21 cellular contexts compared by ENCODE assay signal in genomic region chr9:137161558-137162483, GRCh38. TPM values are rescaled to one million over a fixed set of nuclear protein-coding genes. Genes with fewer than 3 reads are reported as not detected.
A peak's percentile ranks its signal among the peaks of the same experiment; 100 is the strongest.
DNase-seq lines count a peak whose midpoint lies in the region; ATAC-seq and TF ChIP-seq lines count a peak whose summit lies in the region.
"Had no signal": no experiment of that assay in that cellular context is flagged by ENCODE, and none has a peak within 500 bp of the region (broad histone marks: within the 10 kb centered on the region; RNA-seq: fewer than 3 reads in every experiment).

No MANE protein-coding gene starts in this region.

- H3K4me1 Mint-ChIP-seq in H9, result peaks cover 0 to 11% of the 10 kb centered on the region in 2 experiments; a peak in 2 of 4 replicates

- H3T11ph ChIP-seq in H9 (ENCODE audit: low read length), result no peak overlapping the region

- H4K20me1 ChIP-seq in H9 (ENCODE audit: control insufficient read depth, insufficient read depth, insufficient read length), result peaks cover 2% of the 10 kb centered on the region

- H2BK5ac ChIP-seq in H9 (ENCODE audit: insufficient read length, low read length), result no peak overlapping the region

- H3K9me3 ChIP-seq in H9 (ENCODE audit: control insufficient read depth, low read depth, low read length), result no peaks in the 10 kb centered on the region

- H3K4ac ChIP-seq in H9 (ENCODE audit: low read depth, low read length), result no peak overlapping the region

- H3K14ac ChIP-seq in H9 (ENCODE audit: insufficient read depth, low read length), result no peak overlapping the region

- H2BK15ac ChIP-seq in H9 (ENCODE audit: low read depth, low read length), result no peak overlapping the region

- H3K27me3 Mint-ChIP-seq in H9 (ENCODE audit: low read depth), result peaks cover 95% of the 10 kb centered on the region

- H3K4me2 ChIP-seq in H9 (ENCODE audit: insufficient read depth, insufficient read length, low read length), result peak overlapping the region; percentile 70

- H3K56ac ChIP-seq in H9 (ENCODE audit: insufficient read length, low read depth, low read length), result no peak overlapping the region

- no peak overlapping the region for H3K27ac Mint-ChIP-seq in H9
- H3K27ac Mint-ChIP-seq: activated CD4-positive, alpha-beta T cell treated with anti-CD3 and anti-CD28 coated beads for 36 hours; activated naive CD8-positive, alpha-beta T cell treated with anti-CD3 and anti-CD28 coated beads, Interleukin-2, amount 10 ng/mL, durations not matched to agents 7 days and 5 days; CD4-positive, alpha-beta memory T cell; natural killer cell treated with Interleukin-12 subunit alpha and Interleukin-12 subunit beta and Interleukin-15 and Interleukin-18, amount 100 ng/mL, for 72 hours; stimulated activated effector memory CD8-positive, alpha-beta T cell treated with anti-CD3 and anti-CD28 coated beads, Interleukin-12 subunit alpha, Interleukin-12 subunit beta, amount 100 ng/mL, for 72 hours; T-helper 17 cell had no signal

- no CpG with 5 or more reads among the region's 71 CpGs for WGBS in H9 (ENCODE audit: extremely low coverage, insufficient read length, low lambda C conversion rate)

- no peaks in the 10 kb centered on the region for H3K4me1 ChIP-seq in H9 (ENCODE audit: insufficient read depth, low read length)

- no peak overlapping the region for H3K18ac ChIP-seq in H9 (ENCODE audit: insufficient read length, low read depth, low read length)

- H3K79me2 ChIP-seq in H9 (ENCODE audit: insufficient read depth, low read length), result no peaks in the 10 kb centered on the region

- no peak overlapping the region for H2BK20ac ChIP-seq in H9 (ENCODE audit: low read depth, low read length, poor library complexity, severe bottlenecking)

- no peak overlapping the region for H4K91ac ChIP-seq in H9 (ENCODE audit: insufficient read length, low read depth, low read length)

- no peak overlapping the region for H3K27ac ChIP-seq in H9 (ENCODE audit: insufficient read length, low read depth, low read length)
- H3K27ac ChIP-seq: HL-60 had no signal

- H3K27me3 ChIP-seq in H9 (ENCODE audit: insufficient read depth, low read length), result peaks cover 33% of the 10 kb centered on the region; the same call in 1 of the 2 replicates

- H3K23me2 ChIP-seq in H9 (ENCODE audit: insufficient read length, low read depth, low read length, poor library complexity, severe bottlenecking), result peaks cover 16% of the 10 kb centered on the region

- no peak overlapping the region for H4K8ac ChIP-seq in H9 (replicated peaks; ENCODE audit: insufficient read length, low read depth, low read length)

- no peak for ATAC-seq in GM19452 (IDR thresholded peaks at IDR 0.05; ENCODE audit: unreplicated experiment)
- ATAC-seq: natural killer cell treated with Interleukin-12 subunit alpha and Interleukin-12 subunit beta and Interleukin-15 and Interleukin-18, amount 100 ng/mL, for 72 hours; PC-3 had no signal

- H2AK5ac ChIP-seq in H9 (ENCODE audit: insufficient read length, low read length), result no peak overlapping the region

- H4K5ac ChIP-seq in H9 (ENCODE audit: insufficient read length, low read depth, low read length), result no peak overlapping the region

- TF ChIP-seq CTCF in H9 (conservative IDR thresholded peaks at IDR 0.05), result no peak

- H2BK120ac ChIP-seq in H9 (ENCODE audit: low read depth, low read length, poor library complexity, severe bottlenecking), result no peak overlapping the region

- no peaks in the 10 kb centered on the region for H3K36me3 Mint-ChIP-seq in H9 (ENCODE audit: insufficient read depth in 1 of 3, low read depth in 3 of 3)
- H3K36me3 Mint-ChIP-seq: activated naive CD8-positive, alpha-beta T cell treated with anti-CD3 and anti-CD28 coated beads, Interleukin-2, amount 10 ng/mL, durations not matched to agents 7 days and 5 days; CD4-positive, alpha-beta memory T cell; natural killer cell treated with Interleukin-12 subunit alpha and Interleukin-12 subunit beta and Interleukin-15 and Interleukin-18, amount 100 ng/mL, for 72 hours; stimulated activated effector memory CD8-positive, alpha-beta T cell treated with anti-CD3 and anti-CD28 coated beads, Interleukin-12 subunit alpha, Interleukin-12 subunit beta, amount 100 ng/mL, for 72 hours had no signal

- H3K4me3 Mint-ChIP-seq in H9, result peak overlapping the region; percentile 52 to 82
- H3K4me3 Mint-ChIP-seq: activated CD4-positive, alpha-beta T cell treated with anti-CD3 and anti-CD28 coated beads for 36 hours; activated naive CD8-positive, alpha-beta T cell treated with anti-CD3 and anti-CD28 coated beads, Interleukin-2, amount 10 ng/mL, durations not matched to agents 7 days and 5 days; natural killer cell treated with Interleukin-12 subunit alpha and Interleukin-12 subunit beta and Interleukin-15 and Interleukin-18, amount 100 ng/mL, for 72 hours had no signal

- no peak overlapping the region for H3K9ac ChIP-seq in H9 (ENCODE audit: extremely low read depth, insufficient read length, low read length)

- no peak overlapping the region for H2BK12ac ChIP-seq in H9 (ENCODE audit: insufficient read length, low read depth, low read length)

- H2AFZ ChIP-seq in H9 (ENCODE audit: low read length), result no peak overlapping the region

- no peak overlapping the region for H3K23ac ChIP-seq in H9 (ENCODE audit: insufficient read length, low read depth, low read length)

- no peaks in the 10 kb centered on the region for H3K79me1 ChIP-seq in H9 (ENCODE audit: insufficient read depth, low read depth, low read length, poor library complexity, severe bottlenecking)

- DNase-seq in DMS53 (lab: John Stamatoyannopoulos, UW) (peak; percentile 90), H9 (no peak), SW480 (ENCODE audit: low spot score) (peak; percentile 43), iPS-NIHi7 (ENCODE audit: extremely low spot score) (peak; percentile 80), SW 1271 (lab: John Stamatoyannopoulos, UW) (no peak)
- DNase-seq in stimulated activated naive CD4-positive, alpha-beta T cell (lab: John Stamatoyannopoulos, UW), result no peak
- DNase-seq: activated naive CD8-positive, alpha-beta T cell treated with anti-CD3 and anti-CD28 coated beads, Interleukin-2, amount 10 ng/mL, durations not matched to agents 7 days and 5 days; activated T-cell treated with anti-CD3 and anti-CD28 coated beads for 4 hours; cerebellar nuclear complex; head of caudate nucleus; PC-3; stimulated activated CD4-positive, alpha-beta T cell treated with anti-CD3 and anti-CD28 coated beads, Interleukin-4, amount 100 ng/mL, for 4 hours; T-helper 17 cell had no signal

- no peaks in the 10 kb centered on the region; a peak in 1 of 5 replicates for H3K9me3 Mint-ChIP-seq in H9
- H3K9me3 Mint-ChIP-seq: activated naive CD8-positive, alpha-beta T cell treated with anti-CD3 and anti-CD28 coated beads, Interleukin-2, amount 10 ng/mL, durations not matched to agents 7 days and 5 days; CD4-positive, alpha-beta memory T cell; natural killer cell treated with Interleukin-12 subunit alpha and Interleukin-12 subunit beta and Interleukin-15 and Interleukin-18, amount 100 ng/mL, for 72 hours; stimulated activated effector memory CD8-positive, alpha-beta T cell treated with anti-CD3 and anti-CD28 coated beads, Interleukin-12 subunit alpha, Interleukin-12 subunit beta, amount 100 ng/mL, for 72 hours had no signal

RNA-seq across cellular contexts. Expression of gene LRRC26, which starts 8.0 kb away (rescaled TPM):
- 0.55 and 0.96 TPM in 2 replicates for total RNA-seq in H9 (2021)
- total RNA-seq: activated CD4-positive, alpha-beta T cell treated with anti-CD3 and anti-CD28 coated beads for 36 hours; activated naive CD8-positive, alpha-beta T cell treated with anti-CD3 and anti-CD28 coated beads, Interleukin-2, amount 10 ng/mL, durations not matched to agents 7 days and 5 days; CD4-positive, alpha-beta memory T cell; natural killer cell treated with Interleukin-12 subunit alpha and Interleukin-12 subunit beta and Interleukin-15 and Interleukin-18, amount 100 ng/mL, for 72 hours; right cardiac atrium; T-helper 17 cell had no signal

RNA-seq across cellular contexts. Expression of gene TMEM210, which starts 10.0 kb away (rescaled TPM):
- total RNA-seq in H9 (2021), result not detected in 2 replicates
- total RNA-seq: activated CD4-positive, alpha-beta T cell treated with anti-CD3 and anti-CD28 coated beads for 36 hours; activated naive CD8-positive, alpha-beta T cell treated with anti-CD3 and anti-CD28 coated beads, Interleukin-2, amount 10 ng/mL, durations not matched to agents 7 days and 5 days; CD4-positive, alpha-beta memory T cell; liver; natural killer cell treated with Interleukin-12 subunit alpha and Interleukin-12 subunit beta and Interleukin-15 and Interleukin-18, amount 100 ng/mL, for 72 hours; PC-3; right cardiac atrium; T-helper 17 cell had no signal

RNA-seq across cellular contexts. Expression of gene GRIN1, which starts 22.9 kb away (rescaled TPM):
- total RNA-seq in H9 (2021), result 2.0 and 2.9 TPM in 2 replicates
- total RNA-seq: activated naive CD8-positive, alpha-beta T cell treated with anti-CD3 and anti-CD28 coated beads, Interleukin-2, amount 10 ng/mL, durations not matched to agents 7 days and 5 days; CD4-positive, alpha-beta memory T cell; liver; T-helper 17 cell had no signal

RNA-seq across cellular contexts. Expression of gene ANAPC2, which starts 26.5 kb away (rescaled TPM):
- total RNA-seq in H9 (2021), result 54.8 and 54.9 TPM in 2 replicates

RNA-seq across cellular contexts. Expression of gene SSNA1, which starts 26.7 kb away (rescaled TPM):
- 69.2 and 69.4 TPM in 2 replicates for total RNA-seq in H9 (2021)

Comparison
In these comparisons a context has a peak if more than half of its experiments do, and no peak if none do; other contexts are left out.
1. DNase-seq: peak in DMS53 (single experiment), SW480 (single experiment) and iPS-NIHi7 (single experiment); none in H9 (single experiment), SW 1271 (0 of 2) and stimulated activated naive CD4-positive, alpha-beta T cell (0 of 6).